8 cellular contexts compared by ENCODE assay signal in the genomic region with DNA sequence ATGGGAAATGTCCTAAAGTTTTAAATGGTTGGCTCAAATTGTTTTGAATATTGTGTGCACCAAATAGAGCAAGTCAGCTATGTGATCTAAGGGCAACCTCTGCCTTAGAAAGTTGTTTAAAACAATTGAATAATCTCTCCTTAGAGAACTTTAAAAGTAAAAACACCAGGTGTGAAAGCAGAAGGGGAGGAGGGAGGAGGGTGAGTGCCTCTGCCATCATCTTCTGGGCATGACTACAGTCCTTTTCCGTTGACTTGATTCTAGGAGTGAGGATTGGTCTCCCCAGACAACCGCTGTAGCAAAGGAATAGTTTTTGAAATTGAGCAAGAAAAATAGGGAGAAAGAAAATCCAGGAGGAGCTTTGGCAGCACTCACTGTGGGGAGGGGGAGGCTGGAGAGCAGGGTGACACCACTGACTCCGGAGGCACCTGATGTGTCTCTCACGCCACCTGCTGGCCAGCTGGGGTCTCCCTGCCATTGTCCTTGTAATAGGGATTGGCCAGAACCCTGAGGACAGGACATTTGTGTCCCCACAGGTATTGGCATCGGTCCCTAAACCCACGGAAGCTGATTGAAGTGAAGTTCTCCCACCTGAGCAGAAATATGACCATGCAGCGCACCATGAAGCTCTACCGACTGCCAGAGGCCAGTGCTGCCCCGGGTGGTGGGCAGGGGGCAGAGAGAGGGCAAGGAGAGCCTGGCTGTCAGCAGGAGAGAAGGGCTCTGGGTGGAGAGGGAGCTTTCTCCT. TPM values are rescaled to one million over a fixed set of nuclear protein-coding genes. Genes with fewer than 3 reads are reported as not detected.
DNase-seq lines count a peak whose midpoint lies in the region; TF ChIP-seq lines count a peak whose summit lies in the region.

No MANE protein-coding gene starts in this region.

- no peaks in the 10 kb centered on the region for H3K27me3 ChIP-seq in neutrophil

- peak; percentile 75 for TF ChIP-seq CTCF in neutrophil (IDR thresholded peaks at IDR 0.05)

- H3K4me3 ChIP-seq in neutrophil (ENCODE audit: low read depth in 1 of 2, low read length in 1 of 2): no peak overlapping the region

- no peaks in the 10 kb centered on the region for H3K4me1 ChIP-seq in neutrophil (ENCODE audit: control insufficient read depth in 1 of 2, insufficient read depth in 1 of 2, low read depth in 1 of 2, low read length in 1 of 2)

- DNase-seq in DMS 273 treated with DMSO at 0.1 percent for 48 hours (lab: John Stamatoyannopoulos, UW) (peak; percentile 59), Kasumi-1 (lab: John Stamatoyannopoulos, UW) (peak; percentile 46 to 68), RPMI7951 (ENCODE audit: low read depth) (peak; percentile 57), fibroblast of the conjunctiva (ENCODE audit: low read depth) (peak; percentile 65), stromal cell of bone marrow (ENCODE audit: low read depth) (peak; percentile 62), mesenteric fat pad (ENCODE audit: low spot score) (no peak)
- peak; percentile 46 for DNase-seq in activated effector memory CD4-positive, alpha-beta T cell treated with Interleukin-2 at 50 U/mL for 16 hours

- H3K36me3 ChIP-seq in neutrophil: peaks cover 97% of the 10 kb centered on the region

- H3K27ac ChIP-seq in neutrophil: no peak overlapping the region

- H3K9me3 ChIP-seq in neutrophil: no peaks in the 10 kb centered on the region

RNA-seq across cellular contexts. Expression of gene PLCD3, which starts 33.3 kb away (rescaled TPM):
- total RNA-seq in RPMI7951 (2014; rRNA removed; shearing (Covaris generic)): 11.7 and 15.3 TPM in 2 replicates
- total RNA-seq in mesenteric fat pad: 64.2 TPM

RNA-seq across cellular contexts. Expression of gene ACBD4, which starts 36.4 kb away (rescaled TPM):
- total RNA-seq in RPMI7951 (2014; rRNA removed; shearing (Covaris generic)): 1.1 and 2.0 TPM in 2 replicates
- 10.9 TPM for total RNA-seq in mesenteric fat pad

RNA-seq across cellular contexts. Expression of gene NMT1, which starts 37.9 kb away (rescaled TPM):
- 59.9 and 68.0 TPM in 2 replicates for total RNA-seq in RPMI7951 (2014; rRNA removed; shearing (Covaris generic))
- 118 TPM for total RNA-seq in mesenteric fat pad

RNA-seq across cellular contexts. Expression of gene DCAKD, which starts 47.6 kb away (rescaled TPM):
- 33.6 and 35.9 TPM in 2 replicates for total RNA-seq in RPMI7951 (2014; rRNA removed; shearing (Covaris generic))
- 28.0 TPM for total RNA-seq in mesenteric fat pad

RNA-seq across cellular contexts. Expression of gene HEXIM1, which starts 49.2 kb away (rescaled TPM):
- total RNA-seq in RPMI7951 (2014; rRNA removed; shearing (Covaris generic)): 3.5 and 4.4 TPM in 2 replicates
- total RNA-seq in mesenteric fat pad: 42.1 TPM
